ENCODE assay signal across 37 cellular contexts in the genomic region with DNA sequence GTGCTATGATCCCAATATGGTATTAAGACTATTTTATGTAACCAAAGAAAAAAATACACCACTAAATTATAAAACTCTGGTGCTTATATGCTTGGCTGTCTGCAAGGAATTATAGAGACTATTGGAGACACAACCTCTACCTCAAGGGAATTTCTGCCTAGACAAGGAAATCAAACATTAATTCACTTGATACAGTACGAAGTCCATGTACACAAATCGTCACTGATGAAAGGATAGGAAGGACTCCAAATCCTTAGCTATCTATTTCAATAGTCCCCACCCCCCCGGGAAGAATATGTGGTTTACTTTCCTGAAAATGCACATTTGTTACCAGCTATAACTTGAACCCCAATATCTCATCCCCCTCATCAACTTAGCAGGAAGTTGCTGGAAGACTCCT. TPM values are rescaled to one million over a fixed set of nuclear protein-coding genes. Genes with fewer than 3 reads are reported as not detected.
"Had no signal": no experiment of that assay in that cellular context is flagged by ENCODE, and none has a peak within 500 bp of the region (broad histone marks: within the 10 kb centered on the region; RNA-seq: fewer than 3 reads in every experiment).

No MANE protein-coding gene starts in this region.

- FAIRE-seq: astrocyte, bronchial epithelial cell had no signal

- H3K9me3 Mint-ChIP-seq: activated CD4-positive, alpha-beta memory T cell treated with anti-CD3 and anti-CD28 coated beads for 36 hours; activated CD4-positive, alpha-beta T cell treated with anti-CD3 and anti-CD28 coated beads, Interleukin-2, amount 10 ng/mL, durations not matched to agents 7 days and 5 days; activated naive CD4-positive, alpha-beta T cell treated with anti-CD3 and anti-CD28 coated beads for 36 hours; activated naive CD4-positive, alpha-beta T cell treated with anti-CD3 and anti-CD28 coated beads, Interleukin-2, amount 50 U/mL, for 72 hours; activated T-cell treated with anti-CD3 and anti-CD28 coated beads, Interleukin-2, amount 50 U/mL, for 4 hours; activated T-helper 1 cell treated with anti-CD3 and anti-CD28 coated beads, Interleukin-12 subunit alpha, Interleukin-12 subunit beta, Interleukin-2, Interleukin-4 antibody, amounts not matched to agents 30 ng/mL and 10 ng/mL and 1 ng/mL, durations not matched to agents 14 hours and 24 hours and 36 hours had no signal

- H3K4me1 Mint-ChIP-seq: activated CD4-positive, alpha-beta T cell treated with anti-CD3 and anti-CD28 coated beads, Interleukin-2, amount 10 ng/mL, durations not matched to agents 7 days and 5 days had no signal

- H3K27ac ChIP-seq: adrenal gland, body of pancreas, Peyer's patch had no signal

- H3K4me3 ChIP-seq: adrenal gland, body of pancreas, MG63, Peyer's patch had no signal

- H3K36me3 Mint-ChIP-seq: activated CD4-positive, alpha-beta memory T cell treated with anti-CD3 and anti-CD28 coated beads for 36 hours; activated naive CD4-positive, alpha-beta T cell treated with anti-CD3 and anti-CD28 coated beads, Interleukin-2, amount 50 U/mL, for 72 hours had no signal

- DNase-seq: activated CD4-positive, alpha-beta memory T cell treated with anti-CD3 and anti-CD28 coated beads for 36 hours; activated CD4-positive, alpha-beta T cell treated with anti-CD3 and anti-CD28 coated beads, Interleukin-2, amount 10 ng/mL, durations not matched to agents 7 days and 5 days; activated CD8-positive, alpha-beta memory T cell treated with anti-CD3 and anti-CD28 coated beads, Interleukin-2, amount 50 U/mL, for 4 hours; activated gamma-delta T cell treated with Interleukin-2 at 50 U/mL for 16 hours; activated naive CD4-positive, alpha-beta T cell treated with anti-CD3 and anti-CD28 coated beads for 36 hours; activated T-cell treated with anti-CD3 and anti-CD28 coated beads for 4 hours; activated T-cell treated with anti-CD3 and anti-CD28 coated beads, Interleukin-2, amount 50 U/mL, for 4 hours; adrenal gland; body of pancreas; caudate nucleus; cerebellar nuclear complex; Kasumi-1; KBM-7; MG63; NCI-H1048; NCI-H1105 treated with DMSO at 0.1 percent for 48 hours; NCI-H1436; NCI-H1694; NCI-H1930; NCI-H2081 treated with DMSO at 0.1 percent for 48 hours; NCI-H226; NCI-H446 treated with DMSO at 0.1 percent for 48 hours; NCI-H524; NCI-H69; NCI-H82; PC-3; Peyer's patch; RPMI8226; SHP77 treated with DMSO at 0.1 percent for 48 hours; T1000 had no signal

- H3K9me3 ChIP-seq: adrenal gland, body of pancreas, MG63, Peyer's patch had no signal

- H3K27ac Mint-ChIP-seq: activated CD4-positive, alpha-beta memory T cell treated with anti-CD3 and anti-CD28 coated beads for 36 hours; activated CD4-positive, alpha-beta T cell treated with anti-CD3 and anti-CD28 coated beads, Interleukin-2, amount 10 ng/mL, durations not matched to agents 7 days and 5 days; activated naive CD4-positive, alpha-beta T cell treated with anti-CD3 and anti-CD28 coated beads for 36 hours; activated naive CD4-positive, alpha-beta T cell treated with anti-CD3 and anti-CD28 coated beads, Interleukin-2, amount 50 U/mL, for 72 hours; activated T-helper 1 cell treated with anti-CD3 and anti-CD28 coated beads, Interleukin-12 subunit alpha, Interleukin-12 subunit beta, Interleukin-2, Interleukin-4 antibody, amounts not matched to agents 30 ng/mL and 10 ng/mL and 1 ng/mL, durations not matched to agents 14 hours and 24 hours and 36 hours had no signal

- H3K36me3 ChIP-seq: adrenal gland, MG63, Peyer's patch had no signal

- H3K4me3 Mint-ChIP-seq: activated CD4-positive, alpha-beta memory T cell treated with anti-CD3 and anti-CD28 coated beads for 36 hours; activated CD4-positive, alpha-beta T cell treated with anti-CD3 and anti-CD28 coated beads, Interleukin-2, amount 10 ng/mL, durations not matched to agents 7 days and 5 days; activated naive CD4-positive, alpha-beta T cell treated with anti-CD3 and anti-CD28 coated beads for 36 hours; activated T-cell treated with anti-CD3 and anti-CD28 coated beads, Interleukin-2, amount 50 U/mL, for 4 hours; activated T-helper 1 cell treated with anti-CD3 and anti-CD28 coated beads, Interleukin-12 subunit alpha, Interleukin-12 subunit beta, Interleukin-2, Interleukin-4 antibody, amounts not matched to agents 30 ng/mL and 10 ng/mL and 1 ng/mL, durations not matched to agents 14 hours and 24 hours and 36 hours had no signal

- H3K4me1 ChIP-seq: adrenal gland, body of pancreas, Peyer's patch had no signal

- H3K27me3 ChIP-seq: adrenal gland, body of pancreas, MG63, Peyer's patch had no signal

RNA-seq across cellular contexts. Expression of a gene that starts 21.9 kb away (rescaled TPM):
- total RNA-seq: activated CD4-positive, alpha-beta memory T cell treated with anti-CD3 and anti-CD28 coated beads for 36 hours; activated CD4-positive, alpha-beta T cell treated with anti-CD3 and anti-CD28 coated beads, Interleukin-2, amount 10 ng/mL, durations not matched to agents 7 days and 5 days; activated naive CD4-positive, alpha-beta T cell treated with anti-CD3 and anti-CD28 coated beads for 36 hours; activated naive CD4-positive, alpha-beta T cell treated with anti-CD3 and anti-CD28 coated beads, Interleukin-2, amount 50 U/mL, for 72 hours; activated T-cell treated with anti-CD3 and anti-CD28 coated beads, Interleukin-2, amount 50 U/mL, for 4 hours; activated T-helper 1 cell treated with anti-CD3 and anti-CD28 coated beads, Interleukin-12 subunit alpha, Interleukin-12 subunit beta, Interleukin-2, Interleukin-4 antibody, amounts not matched to agents 30 ng/mL and 10 ng/mL and 1 ng/mL, durations not matched to agents 14 hours and 24 hours and 36 hours; bronchial epithelial cell; PC-3; SK-MEL-5; T-helper 1 cell treated with Interleukin-12 subunit alpha and Interleukin-12 subunit beta and Interleukin-4 antibody, amounts not matched to agents 30 ng/mL and 1 ng/mL, for 36 hours; T-helper 2 cell treated with Interferon-gamma antibody and Interleukin-4, amounts not matched to agents 100 ng/mL and 5 ng/mL, for 36 hours had no signal
